In the genomic region with DNA sequence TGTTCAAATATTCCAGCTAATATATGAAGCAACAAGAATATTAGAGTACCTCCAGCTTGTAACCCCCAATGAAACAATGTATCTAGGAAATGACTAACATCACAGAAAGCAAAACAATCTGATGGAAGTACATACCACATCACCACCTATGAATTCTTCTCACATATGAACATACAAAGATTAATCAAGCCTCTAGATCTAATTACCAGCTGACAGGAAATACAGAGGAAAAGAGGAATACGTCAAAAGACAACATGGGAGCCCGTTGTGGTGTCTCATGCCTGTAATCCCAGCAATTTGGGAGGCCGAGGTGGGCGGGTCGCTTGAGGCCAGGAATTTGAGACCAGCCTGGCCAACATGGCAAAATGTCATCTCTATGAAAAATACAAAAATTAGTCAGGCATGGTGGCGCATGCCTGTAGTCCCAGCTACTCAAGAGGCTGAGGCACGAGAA, we compare ENCODE assay signal across 14 cellular contexts. TPM values are rescaled to one million over a fixed set of nuclear protein-coding genes. Genes with fewer than 3 reads are reported as not detected.
DNase-seq lines count a peak whose midpoint lies in the region; ATAC-seq and TF ChIP-seq lines count a peak whose summit lies in the region.
"Had no signal": no experiment of that assay in that cellular context is flagged by ENCODE, and none has a peak within 500 bp of the region (broad histone marks: within the 10 kb centered on the region; RNA-seq: fewer than 3 reads in every experiment).

No MANE protein-coding gene starts in this region.

- ATAC-seq in SK-N-SH treated with all-trans-retinoic acid at 6 μM for 48 hours, result peak; percentile 52; the same call in 2 of the 3 replicates
- ATAC-seq: activated naive CD4-positive, alpha-beta T cell treated with anti-CD3 and anti-CD28 coated beads, Interleukin-2, amount 50 U/mL, for 72 hours; naive thymus-derived CD8-positive, alpha-beta T cell; Right ventricle myocardium inferior had no signal

- no peak for TF ChIP-seq POLR2A in vagina (IDR thresholded peaks at IDR 0.05)

- intact Hi-C loops in vagina (cut with DNase I), result no loop called here

- in situ Hi-C loops in GM23248 (cut with MboI), result no loop called here

- peak overlapping the region; percentile 26 for H3K9ac ChIP-seq in GM23248
- H3K9ac ChIP-seq in fibroblast of lung (ENCODE audit: insufficient read depth, low read length), result no peak overlapping the region

- peaks cover 26% of the 10 kb centered on the region for H3F3A ChIP-seq in GM23248 (ENCODE audit: insufficient read depth)

- DNase-seq in GM23248, result peak; percentile 83
- DNase-seq in fibroblast of lung (ENCODE audit: low read depth in 2 of 2), result peak; percentile 27 to 95
- DNase-seq in renal cortical epithelial cell (ENCODE audit: low read depth), result peak; percentile 60
- no peak for DNase-seq in NCI-H2227 treated with DMSO at 0.1 percent for 48 hours (lab: John Stamatoyannopoulos, UW)
- DNase-seq in islet precursor cell, result no peak
- DNase-seq in vagina (ENCODE audit: extremely low spot score in 2 of 2), result no peak
- DNase-seq: activated CD4-positive, alpha-beta T cell treated with anti-CD3 and anti-CD28 coated beads for 4 hours; DMS 273 treated with DMSO at 0.1 percent for 48 hours; effector memory CD4-positive, alpha-beta T cell; MM.1S; naive thymus-derived CD8-positive, alpha-beta T cell had no signal

- H3K27me3 ChIP-seq in GM23248 (replicated peaks; ENCODE audit: insufficient read depth) (no peaks in the 10 kb centered on the region), fibroblast of lung (ENCODE audit: control insufficient read depth, insufficient read depth, low read length) (no peaks in the 10 kb centered on the region), vagina (no peaks in the 10 kb centered on the region)

- TF ChIP-seq CTCF in fibroblast of lung (conservative IDR thresholded peaks at IDR 0.05 in 1 of 2, IDR thresholded peaks at IDR 0.05 in 1 of 2; ENCODE audit: low read depth in 1 of 2, low read length in 2 of 2), result no peak
- no peak for TF ChIP-seq CTCF in vagina (IDR thresholded peaks at IDR 0.05)

- H3K4me3 ChIP-seq in GM23248, result peak overlapping the region; percentile 32
- H3K4me3 ChIP-seq in fibroblast of lung (replicated peaks in 1 of 4; ENCODE audit: control extremely low read depth in 1 of 4, insufficient read depth in 1 of 4, low read depth in 3 of 4, low read length in 4 of 4), result no peak overlapping the region
- no peak overlapping the region for H3K4me3 ChIP-seq in vagina

- no peaks in the 10 kb centered on the region for H3K9me2 ChIP-seq in GM23248 (ENCODE audit: insufficient read depth)

- H3K4me1 ChIP-seq in GM23248 (ENCODE audit: insufficient read depth) (peaks cover 26% of the 10 kb centered on the region), fibroblast of lung (ENCODE audit: control insufficient read depth, extremely low read depth, insufficient read depth, low read length) (peaks cover 3% of the 10 kb centered on the region), vagina (no peaks in the 10 kb centered on the region)

- WGBS in GM23248 (ENCODE audit: low coverage in 1 of 2, low lambda C conversion rate in 2 of 2, missing lambda C conversion rate in 2 of 2), 2 experiments, result 15 to 16% methylated on average over 7 of the region's 7 CpGs

- no peak overlapping the region for H2AFZ ChIP-seq in GM23248
- H2AFZ ChIP-seq in fibroblast of lung (ENCODE audit: low read length), result no peak overlapping the region

- H3K36me3 ChIP-seq in GM23248 (ENCODE audit: low read depth) (peaks cover 5% of the 10 kb centered on the region; the same call in 1 of the 2 replicates), fibroblast of lung (ENCODE audit: control insufficient read depth, insufficient read depth, low read length) (peaks cover 3% of the 10 kb centered on the region), vagina (peaks cover 0 to 3% of the 10 kb centered on the region in 2 donors)

- H4K20me1 ChIP-seq in GM23248 (ENCODE audit: insufficient read depth), result no peaks in the 10 kb centered on the region
- H4K20me1 ChIP-seq in fibroblast of lung (ENCODE audit: control insufficient read depth, extremely low read depth, insufficient read depth, low read length), result no peaks in the 10 kb centered on the region

- H3K79me2 ChIP-seq in GM23248 (ENCODE audit: insufficient read depth) (peaks cover 96% of the 10 kb centered on the region), fibroblast of lung (ENCODE audit: control insufficient read depth, insufficient read depth, low read length) (peaks cover 54% of the 10 kb centered on the region)

- H3K9me3 ChIP-seq in GM23248 (ENCODE audit: low read depth), result no peaks in the 10 kb centered on the region
- no peaks in the 10 kb centered on the region for H3K9me3 ChIP-seq in fibroblast of lung (ENCODE audit: control insufficient read depth, insufficient read depth, low read depth, low read length)
- no peaks in the 10 kb centered on the region for H3K9me3 ChIP-seq in vagina

- H3K4me2 ChIP-seq in GM23248 (ENCODE audit: unreplicated experiment) (peak overlapping the region; percentile 46), fibroblast of lung (ENCODE audit: extremely low read depth, insufficient read depth, low read length) (no peak overlapping the region)

- H3K27ac ChIP-seq in GM23248, result peak overlapping the region; percentile 78
- H3K27ac ChIP-seq in fibroblast of lung (ENCODE audit: insufficient read depth, low read length), result peak overlapping the region; percentile 12
- H3K27ac ChIP-seq in vagina, result no peak overlapping the region

TF ChIP-seq in SK-N-SH treated with all-trans-retinoic acid at 6 μM for 48 hours, 23 proteins besides CTCF, POLR2A, EP300 and RAD21 (continues in another document):
- TF ChIP-seq, protein P1, sequence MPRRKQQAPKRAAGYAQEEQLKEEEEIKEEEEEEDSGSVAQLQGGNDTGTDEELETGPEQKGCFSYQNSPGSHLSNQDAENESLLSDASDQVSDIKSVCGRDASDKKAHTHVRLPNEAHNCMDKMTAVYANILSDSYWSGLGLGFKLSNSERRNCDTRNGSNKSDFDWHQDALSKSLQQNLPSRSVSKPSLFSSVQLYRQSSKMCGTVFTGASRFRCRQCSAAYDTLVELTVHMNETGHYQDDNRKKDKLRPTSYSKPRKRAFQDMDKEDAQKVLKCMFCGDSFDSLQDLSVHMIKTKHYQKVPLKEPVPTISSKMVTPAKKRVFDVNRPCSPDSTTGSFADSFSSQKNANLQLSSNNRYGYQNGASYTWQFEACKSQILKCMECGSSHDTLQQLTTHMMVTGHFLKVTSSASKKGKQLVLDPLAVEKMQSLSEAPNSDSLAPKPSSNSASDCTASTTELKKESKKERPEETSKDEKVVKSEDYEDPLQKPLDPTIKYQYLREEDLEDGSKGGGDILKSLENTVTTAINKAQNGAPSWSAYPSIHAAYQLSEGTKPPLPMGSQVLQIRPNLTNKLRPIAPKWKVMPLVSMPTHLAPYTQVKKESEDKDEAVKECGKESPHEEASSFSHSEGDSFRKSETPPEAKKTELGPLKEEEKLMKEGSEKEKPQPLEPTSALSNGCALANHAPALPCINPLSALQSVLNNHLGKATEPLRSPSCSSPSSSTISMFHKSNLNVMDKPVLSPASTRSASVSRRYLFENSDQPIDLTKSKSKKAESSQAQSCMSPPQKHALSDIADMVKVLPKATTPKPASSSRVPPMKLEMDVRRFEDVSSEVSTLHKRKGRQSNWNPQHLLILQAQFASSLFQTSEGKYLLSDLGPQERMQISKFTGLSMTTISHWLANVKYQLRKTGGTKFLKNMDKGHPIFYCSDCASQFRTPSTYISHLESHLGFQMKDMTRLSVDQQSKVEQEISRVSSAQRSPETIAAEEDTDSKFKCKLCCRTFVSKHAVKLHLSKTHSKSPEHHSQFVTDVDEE (CRISPR knock-in tag; IDR thresholded peaks at IDR 0.05), result no peak
- TF ChIP-seq OSR1 (CRISPR knock-in tag; IDR thresholded peaks at IDR 0.05) (no peak), BACH2 (CRISPR knock-in tag; IDR thresholded peaks at IDR 0.05; ENCODE audit: borderline replicate concordance) (no peak), ARNTL (CRISPR knock-in tag; IDR thresholded peaks at IDR 0.05; ENCODE audit: borderline replicate concordance, low read depth) (no peak)

RNA-seq across cellular contexts. Expression of a gene that starts 7.5 kb away (rescaled TPM):
- 138 and 161 TPM in 2 replicates for total RNA-seq in GM23248 (2014; rRNA removed; shearing (Covaris generic))
- polyA plus RNA-seq in GM23248 (2016; fragmentation: Nextera tagmentation; extraction: Ambion mirVana), result 326 and 342 TPM in 2 replicates
- 140 and 145 TPM in 2 replicates for total RNA-seq in fibroblast of lung
- 441 and 587 TPM in 2 replicates for polyA plus RNA-seq in fibroblast of lung
- 454 and 502 TPM in 2 replicates for polyA plus RNA-seq in fibroblast of lung (2012)
- 97.0 and 108 TPM in 2 replicates for polyA minus RNA-seq in fibroblast of lung (ENCODE audit: low replicate concordance)
- total RNA-seq in renal cortical epithelial cell, result 146 and 185 TPM in 2 replicates
- 140 TPM for total RNA-seq in vagina

RNA-seq across cellular contexts. Expression of a gene that starts 8.1 kb away (rescaled TPM):
- 70.9 and 98.0 TPM in 2 replicates for total RNA-seq in GM23248 (2014; rRNA removed; shearing (Covaris generic))
- polyA plus RNA-seq in GM23248 (2016; fragmentation: Nextera tagmentation; extraction: Ambion mirVana), result 55.0 and 58.9 TPM in 2 replicates
- total RNA-seq in fibroblast of lung, result 128 and 147 TPM in 2 replicates
- polyA plus RNA-seq in fibroblast of lung, result 68.3 and 80.2 TPM in 2 replicates
- 58.3 and 63.9 TPM in 2 replicates for polyA plus RNA-seq in fibroblast of lung (2012)
- polyA minus RNA-seq in fibroblast of lung (ENCODE audit: low replicate concordance), result 103 and 105 TPM in 2 replicates
- 96.7 and 106 TPM in 2 replicates for total RNA-seq in renal cortical epithelial cell
- 35.6 TPM for total RNA-seq in vagina

RNA-seq across cellular contexts. Expression of a gene that starts 8.8 kb away (rescaled TPM):
- total RNA-seq in GM23248 (2014; rRNA removed; shearing (Covaris generic)), result 8.2 and 19.2 TPM in 2 replicates
- 20.0 and 23.3 TPM in 2 replicates for polyA plus RNA-seq in GM23248 (2016; fragmentation: Nextera tagmentation; extraction: Ambion mirVana)
- total RNA-seq in fibroblast of lung, result 13.6 and 22.1 TPM in 2 replicates
- polyA plus RNA-seq in fibroblast of lung, result 14.4 TPM in 2 replicates
- polyA plus RNA-seq in fibroblast of lung (2012), result 16.9 and 20.4 TPM in 2 replicates
- 4.8 and 12.0 TPM in 2 replicates for polyA minus RNA-seq in fibroblast of lung (ENCODE audit: low replicate concordance)
- total RNA-seq in renal cortical epithelial cell, result 10.0 and 10.2 TPM in 2 replicates
- total RNA-seq in vagina, result 32.7 TPM

RNA-seq across cellular contexts. Expression of a gene that starts 11.4 kb away (rescaled TPM):
- total RNA-seq in GM23248 (2014; rRNA removed; shearing (Covaris generic)), result 18.5 and 32.1 TPM in 2 replicates
- polyA plus RNA-seq in GM23248 (2016; fragmentation: Nextera tagmentation; extraction: Ambion mirVana) (75.7 and 81.6 TPM in 2 replicates), fibroblast of lung (96.8 and 133 TPM in 2 replicates)
- total RNA-seq in fibroblast of lung (22.1 and 24.9 TPM in 2 replicates), renal cortical epithelial cell (38.4 and 65.1 TPM in 2 replicates), vagina (37.6 TPM)
- 74.7 and 102 TPM in 2 replicates for polyA plus RNA-seq in fibroblast of lung (2012)
- polyA minus RNA-seq in fibroblast of lung (ENCODE audit: low replicate concordance), result 106 TPM in 1 of 2 replicates, not detected in the other

RNA-seq across cellular contexts. Expression of a gene that starts 17.8 kb away (rescaled TPM):
- total RNA-seq in GM23248 (2014; rRNA removed; shearing (Covaris generic)), result 32.5 and 41.2 TPM in 2 replicates
- polyA plus RNA-seq in GM23248 (2016; fragmentation: Nextera tagmentation; extraction: Ambion mirVana) (43.6 and 52.4 TPM in 2 replicates), fibroblast of lung (42.6 and 47.7 TPM in 2 replicates)
- total RNA-seq in fibroblast of lung (54.7 and 61.4 TPM in 2 replicates), renal cortical epithelial cell (46.8 and 75.5 TPM in 2 replicates), vagina (64.1 TPM)
- 56.3 and 58.6 TPM in 2 replicates for polyA plus RNA-seq in fibroblast of lung (2012)
- 106 and 138 TPM in 2 replicates for polyA minus RNA-seq in fibroblast of lung (ENCODE audit: low replicate concordance)

Comparison
In these comparisons a context has a peak if more than half of its experiments do, and no peak if none do; other contexts are left out.
1. DNase-seq: peak in GM23248 (single experiment), fibroblast of lung (2 of 2) and renal cortical epithelial cell (single experiment); none in NCI-H2227 treated with DMSO at 0.1 percent for 48 hours (single experiment), islet precursor cell (single experiment) and vagina (0 of 2).